ENCODE assay signal across 16 cellular contexts in genomic region chr6:157200611-157201010, GRCh38.
"Had no signal": no experiment of that assay in that cellular context is flagged by ENCODE, and none has a peak within 500 bp of the region (broad histone marks: within the 10 kb centered on the region; RNA-seq: fewer than 3 reads in every experiment).

No MANE protein-coding gene starts in this region.

- FAIRE-seq: keratinocyte had no signal

- H3K27ac ChIP-seq: esophagus squamous epithelium, left ventricle myocardium inferior, lower lobe of right lung, testis, tibial nerve had no signal

- H3K4me3 ChIP-seq: esophagus squamous epithelium, left ventricle myocardium inferior, lower lobe of right lung, testis, tibial nerve had no signal

- ATAC-seq: effector memory CD8-positive, alpha-beta T cell; left cardiac atrium; lower lobe of right lung; natural killer cell; sciatic nerve; stimulated activated naive B cell treated with anti-CD40 and anti-IgM and Interleukin-4, amounts not matched to agents 10 μg/mL and 1 μg/mL and 100 μg/mL, for 72 hours; stimulated activated naive CD8-positive, alpha-beta T cell treated with anti-CD3 and anti-CD28 coated beads, Interleukin-15, amount 100 ng/mL, for 72 hours had no signal

- H3K9me3 ChIP-seq: esophagus squamous epithelium, left ventricle myocardium inferior, lower lobe of right lung, testis, tibial nerve had no signal

- H3K4me1 ChIP-seq: testis had no signal

- DNase-seq: cortex of kidney; effector memory CD8-positive, alpha-beta T cell; esophagus squamous epithelium; foreskin fibroblast; immature natural killer cell; left cardiac atrium; left ventricle myocardium inferior; lower lobe of right lung; natural killer cell; stimulated activated CD4-positive, alpha-beta T cell treated with anti-CD3 and anti-CD28 coated beads, Interleukin-4, amount 100 ng/mL, for 4 hours; stimulated activated naive B cell treated with anti-CD40 and anti-IgM and Interleukin-4, amounts not matched to agents 10 μg/mL and 1 μg/mL and 100 μg/mL, for 72 hours; stimulated activated naive CD8-positive, alpha-beta T cell treated with anti-CD3 and anti-CD28 coated beads, Interleukin-15, amount 100 ng/mL, for 72 hours; testis had no signal

- H3K27me3 ChIP-seq: esophagus squamous epithelium, testis, tibial nerve had no signal
